26 cellular contexts compared by ENCODE assay signal in the genomic region with DNA sequence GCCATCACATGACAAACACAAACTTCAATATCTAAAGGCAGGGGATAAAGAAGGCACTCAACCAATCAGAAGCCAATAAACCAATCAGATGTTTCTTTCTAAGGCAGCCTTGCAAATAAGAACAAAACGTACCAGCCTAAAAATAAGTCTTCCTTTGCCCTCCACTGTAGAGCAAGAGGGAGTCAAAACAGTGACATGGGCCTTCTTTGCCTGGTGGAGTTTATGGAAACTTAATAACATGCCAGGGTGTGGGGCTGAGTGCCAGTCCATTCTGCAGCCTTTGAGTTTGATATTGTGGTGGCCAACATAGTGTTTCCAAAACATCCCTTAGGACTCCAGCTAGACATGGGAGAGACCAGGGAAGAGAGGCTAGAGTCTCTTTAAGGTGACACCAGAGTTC.
"Had no signal": no experiment of that assay in that cellular context is flagged by ENCODE, and none has a peak within 500 bp of the region (broad histone marks: within the 10 kb centered on the region; RNA-seq: fewer than 3 reads in every experiment).

No MANE protein-coding gene starts in this region.

- H3K4me3 ChIP-seq: ascending aorta, esophagus muscularis mucosa, hepatocyte, skin epidermis, testis had no signal

- H3K4me1 Mint-ChIP-seq: activated naive CD4-positive, alpha-beta T cell treated with anti-CD3 and anti-CD28 coated beads, Interleukin-2, amount 10 ng/mL, durations not matched to agents 7 days and 5 days; activated naive CD8-positive, alpha-beta T cell treated with anti-CD3 and anti-CD28 coated beads, Interleukin-2, amount 10 ng/mL, durations not matched to agents 7 days and 5 days; immature natural killer cell had no signal

- H3K27me3 ChIP-seq: ascending aorta, brain microvascular endothelial cell, hepatocyte, testis had no signal

- H3K9me3 ChIP-seq: ascending aorta, esophagus muscularis mucosa, neutrophil, testis had no signal

- H3K36me3 Mint-ChIP-seq: activated naive CD4-positive, alpha-beta T cell treated with anti-CD3 and anti-CD28 coated beads, Interleukin-2, amount 10 ng/mL, durations not matched to agents 7 days and 5 days; activated naive CD8-positive, alpha-beta T cell treated with anti-CD3 and anti-CD28 coated beads, Interleukin-2, amount 10 ng/mL, durations not matched to agents 7 days and 5 days; immature natural killer cell had no signal

- DNase-seq: activated CD4-positive, alpha-beta T cell treated with anti-CD3 and anti-CD28 coated beads for 48 hours; activated CD4-positive, alpha-beta T cell treated with anti-CD3 and anti-CD28 coated beads, Interleukin-2, amount 50 U/mL, for 48 hours; activated CD8-positive, alpha-beta memory T cell treated with anti-CD3 and anti-CD28 coated beads, Interleukin-2, amount 50 U/mL, for 4 hours; activated effector memory CD4-positive, alpha-beta T cell treated with anti-CD3 and anti-CD28 coated beads, Interleukin-2, amount 50 U/mL, for 16 hours; activated naive CD4-positive, alpha-beta T cell treated with anti-CD3 and anti-CD28 coated beads, Interleukin-2, amount 10 ng/mL, durations not matched to agents 7 days and 5 days; activated naive CD8-positive, alpha-beta T cell treated with anti-CD3 and anti-CD28 coated beads, Interleukin-2, amount 10 ng/mL, durations not matched to agents 7 days and 5 days; activated T-cell treated with anti-CD3 and anti-CD28 coated beads, Interleukin-2, amount 50 U/mL, for 1 hour; brain microvascular endothelial cell; central memory CD4-positive, alpha-beta T cell; foreskin keratinocyte; immature natural killer cell; stimulated activated CD4-positive, alpha-beta T cell treated with anti-CD3 and anti-CD28 coated beads, Interleukin-12 subunit alpha, Interleukin-12 subunit beta, amount 100 ng/mL, for 4 hours; stimulated activated CD4-positive, alpha-beta T cell treated with anti-CD3 and anti-CD28 coated beads, Interleukin-4, amount 100 ng/mL, for 1 hour; stimulated activated naive CD8-positive, alpha-beta T cell treated with anti-CD3 and anti-CD28 coated beads, Interleukin-15, Interleukin-2, amounts not matched to agents 100 U/mL and 50 U/mL, for 24 hours; testis; WERI-Rb-1 had no signal

- H3K27ac Mint-ChIP-seq: activated naive CD4-positive, alpha-beta T cell treated with anti-CD3 and anti-CD28 coated beads, Interleukin-2, amount 10 ng/mL, durations not matched to agents 7 days and 5 days; activated naive CD8-positive, alpha-beta T cell treated with anti-CD3 and anti-CD28 coated beads, Interleukin-2, amount 10 ng/mL, durations not matched to agents 7 days and 5 days; activated T-helper 1 cell treated with anti-CD3 and anti-CD28 coated beads, Interleukin-12 subunit alpha, Interleukin-12 subunit beta, Interleukin-2, Interleukin-4 antibody, amounts not matched to agents 30 ng/mL and 10 ng/mL and 1 ng/mL, durations not matched to agents 14 hours and 24 hours and 36 hours; dendritic cell treated with granulocyte-macrophage colony-stimulating factor and Interleukin-4, amounts not matched to agents 40 ng/mL and 50 ng/mL, for 4 days; immature natural killer cell; nephron had no signal

- H3K36me3 ChIP-seq: ascending aorta, brain microvascular endothelial cell, esophagus muscularis mucosa, neutrophil, WERI-Rb-1 had no signal

- H3K4me1 ChIP-seq: ascending aorta had no signal

- H3K9me3 Mint-ChIP-seq: activated naive CD4-positive, alpha-beta T cell treated with anti-CD3 and anti-CD28 coated beads, Interleukin-2, amount 10 ng/mL, durations not matched to agents 7 days and 5 days; activated naive CD8-positive, alpha-beta T cell treated with anti-CD3 and anti-CD28 coated beads, Interleukin-2, amount 10 ng/mL, durations not matched to agents 7 days and 5 days; activated T-helper 1 cell treated with anti-CD3 and anti-CD28 coated beads, Interleukin-12 subunit alpha, Interleukin-12 subunit beta, Interleukin-2, Interleukin-4 antibody, amounts not matched to agents 30 ng/mL and 10 ng/mL and 1 ng/mL, durations not matched to agents 14 hours and 24 hours and 36 hours; dendritic cell treated with granulocyte-macrophage colony-stimulating factor and Interleukin-4, amounts not matched to agents 40 ng/mL and 50 ng/mL, for 4 days; immature natural killer cell; nephron had no signal

- ATAC-seq: activated CD4-positive, CD25-positive, alpha-beta regulatory T cell treated with anti-CD3 and anti-CD28 coated beads, Interleukin-2, amount 50 U/mL, for 24 hours; foreskin keratinocyte; sciatic nerve; stimulated activated naive CD8-positive, alpha-beta T cell treated with anti-CD3 and anti-CD28 coated beads, Interleukin-15, Interleukin-2, amounts not matched to agents 100 U/mL and 50 U/mL, for 24 hours had no signal

- H3K4me3 Mint-ChIP-seq: activated naive CD4-positive, alpha-beta T cell treated with anti-CD3 and anti-CD28 coated beads, Interleukin-2, amount 10 ng/mL, durations not matched to agents 7 days and 5 days; activated naive CD8-positive, alpha-beta T cell treated with anti-CD3 and anti-CD28 coated beads, Interleukin-2, amount 10 ng/mL, durations not matched to agents 7 days and 5 days; activated T-helper 1 cell treated with anti-CD3 and anti-CD28 coated beads, Interleukin-12 subunit alpha, Interleukin-12 subunit beta, Interleukin-2, Interleukin-4 antibody, amounts not matched to agents 30 ng/mL and 10 ng/mL and 1 ng/mL, durations not matched to agents 14 hours and 24 hours and 36 hours; dendritic cell treated with granulocyte-macrophage colony-stimulating factor and Interleukin-4, amounts not matched to agents 40 ng/mL and 50 ng/mL, for 4 days; immature natural killer cell; nephron had no signal

- H3K27ac ChIP-seq: brain microvascular endothelial cell, esophagus muscularis mucosa, foreskin keratinocyte, hepatocyte, neutrophil, skin epidermis, testis, WERI-Rb-1 had no signal
